ENCODE assay signal across 15 cellular contexts in genomic region chr5:130885718-130886117, GRCh38.
DNase-seq lines count a peak whose midpoint lies in the region; ATAC-seq, FAIRE-seq and TF ChIP-seq lines count a peak whose summit lies in the region.
"Had no signal": no experiment of that assay in that cellular context is flagged by ENCODE, and none has a peak within 500 bp of the region (broad histone marks: within the 10 kb centered on the region; RNA-seq: fewer than 3 reads in every experiment).

No MANE protein-coding gene starts in this region.

- H2BK5ac ChIP-seq in neuronal stem cell (ENCODE audit: low read length): no peak overlapping the region

- H3K4me3 ChIP-seq in A549 (no peak overlapping the region), hepatocyte (no peak overlapping the region), neuronal stem cell (ENCODE audit: low read length in 2 of 2) (no peak overlapping the region)
- H3K4me3 ChIP-seq: K562 had no signal

- no peaks in the 10 kb centered on the region for H3K79me2 ChIP-seq in hepatocyte

- no peak for DNase-seq in A549 (ENCODE audit: low read depth in 1 of 2, low spot score in 1 of 2)
- peak; percentile 3 for DNase-seq in HuH-7 (ENCODE audit: low spot score)
- DNase-seq in hepatocyte (ENCODE audit: low spot score): no peak
- no peak for DNase-seq in NCI-H524 (lab: John Stamatoyannopoulos, UW)
- no peak for DNase-seq in neuronal stem cell (ENCODE audit: low spot score)
- no peak for DNase-seq in NCI-H2107 (lab: John Stamatoyannopoulos, UW)
- DNase-seq: CD8-positive, alpha-beta memory T cell; DMS 273 treated with DMSO at 0.1 percent for 48 hours; GOT3; H9 had no signal

- H3K27me3 ChIP-seq in hepatocyte (no peaks in the 10 kb centered on the region), neuronal stem cell (ENCODE audit: control insufficient read depth in 3 of 3, insufficient read depth in 3 of 3, low read depth in 1 of 3, low read length in 3 of 3) (peaks cover 0 to 26% (median 0%) of the 10 kb centered on the region in 3 experiments)

- H2BK120ac ChIP-seq in neuronal stem cell (ENCODE audit: low read depth, low read length): no peak overlapping the region

- H3K36me3 Mint-ChIP-seq in nephron (ENCODE audit: low read depth): no peaks in the 10 kb centered on the region
- H3K36me3 Mint-ChIP-seq: CD14-positive monocyte; CD8-positive, alpha-beta memory T cell had no signal

- peaks cover 21% of the 10 kb centered on the region for H3K4me1 Mint-ChIP-seq in nephron
- H3K4me1 Mint-ChIP-seq: CD14-positive monocyte had no signal

- no peak overlapping the region for H2AK5ac ChIP-seq in neuronal stem cell (ENCODE audit: low read depth, low read length)

- CTCF ChIA-PET in A549 (lab: Yijun Ruan, JAX): no interaction called here

- H3K14ac ChIP-seq in neuronal stem cell (ENCODE audit: low read length): no peak overlapping the region

- no peaks in the 10 kb centered on the region for H3K27me3 Mint-ChIP-seq in nephron (ENCODE audit: low read depth)

- H2BK12ac ChIP-seq in neuronal stem cell (ENCODE audit: low read length): no peak overlapping the region

- POLR2A ChIA-PET in A549 (lab: Yijun Ruan, JAX): no interaction called here

- H3K4me2 ChIP-seq in A549 (peak overlapping the region; percentile 22; the same call in 1 of the 3 replicates), hepatocyte (peak overlapping the region; percentile 38), neuronal stem cell (ENCODE audit: insufficient read depth, low read length, poor library complexity, severe bottlenecking) (no peak overlapping the region)

- no peak for TF ChIP-seq EP300 in A549 (IDR thresholded peaks at IDR 0.05)

- H3K36me3 ChIP-seq in hepatocyte (replicated peaks; ENCODE audit: insufficient read depth, low read depth) (no peaks in the 10 kb centered on the region), neuronal stem cell (replicated peaks in 1 of 2; ENCODE audit: control insufficient read depth in 2 of 2, insufficient read depth in 2 of 2, low read length in 2 of 2) (no peaks in the 10 kb centered on the region)

- H4K20me1 ChIP-seq in hepatocyte (ENCODE audit: insufficient read depth, poor library complexity, severe bottlenecking): no peaks in the 10 kb centered on the region

- TF ChIP-seq CTCF in A549 (IDR thresholded peaks at IDR 0.05) (no peak), hepatocyte (IDR thresholded peaks at IDR 0.05; ENCODE audit: poor library complexity) (no peak), nephron (IDR thresholded peaks at IDR 0.05; ENCODE audit: unreplicated experiment in 3 of 3) (no peak)

- H3K4me1 ChIP-seq in A549 (peaks cover 12% of the 10 kb centered on the region; the same call in 1 of the 3 replicates), hepatocyte (ENCODE audit: insufficient read depth) (peaks cover 30% of the 10 kb centered on the region), neuronal stem cell (ENCODE audit: control insufficient read depth in 2 of 2, insufficient read depth in 1 of 2, low read depth in 1 of 2, low read length in 2 of 2) (peaks cover 3 to 10% of the 10 kb centered on the region in 2 donors)

- no peak overlapping the region for H3K18ac ChIP-seq in neuronal stem cell (ENCODE audit: low read length)

- no peak overlapping the region for H4K8ac ChIP-seq in neuronal stem cell (ENCODE audit: low read depth, low read length)

- no peak for TF ChIP-seq POLR2A in A549 (IDR thresholded peaks at IDR 0.05; ENCODE audit: low read length)

- no peak overlapping the region for H4K91ac ChIP-seq in neuronal stem cell (ENCODE audit: low read depth, low read length, poor library complexity)

- peak in 1 of 2 experiments; percentile 50; a peak in 2 of 6 replicates for ATAC-seq in A549
- no peak for ATAC-seq in activated CD4-positive, CD25-positive, alpha-beta regulatory T cell treated with anti-CD3 and anti-CD28 coated beads, Interleukin-2, amount 50 U/mL, for 24 hours
- ATAC-seq: K562 had no signal

- H3K79me1 ChIP-seq in neuronal stem cell (ENCODE audit: low read depth, low read length): no peaks in the 10 kb centered on the region

- no peak for FAIRE-seq in A549 (lab: Jason Lieb, UNC)
- FAIRE-seq: GM18507, K562 had no signal

- H3K23ac ChIP-seq in neuronal stem cell (ENCODE audit: low read depth, low read length, poor library complexity): no peak overlapping the region

- H3K27ac ChIP-seq in A549 (no peak overlapping the region; a peak in 1 of 6 replicates), hepatocyte (peak overlapping the region; percentile 90), neuronal stem cell (replicated peaks; ENCODE audit: low read length) (no peak overlapping the region)

- H2AFZ ChIP-seq in hepatocyte: no peak overlapping the region
- no peak overlapping the region for H2AFZ ChIP-seq in neuronal stem cell (ENCODE audit: low read length)

- H3K9me3 ChIP-seq in A549: no peaks in the 10 kb centered on the region
- H3K9me3 ChIP-seq in hepatocyte (ENCODE audit: low read depth): no peaks in the 10 kb centered on the region
- H3K9me3 ChIP-seq in neuronal stem cell (replicated peaks in 1 of 2; ENCODE audit: control insufficient read depth in 2 of 2, insufficient read depth in 1 of 2, low read depth in 1 of 2, low read length in 2 of 2): no peaks in the 10 kb centered on the region

- no peak overlapping the region for H3K4ac ChIP-seq in neuronal stem cell (ENCODE audit: low read length)

- no peak overlapping the region for H3K9ac ChIP-seq in neuronal stem cell (ENCODE audit: low read depth, low read length, poor library complexity)

- TF ChIP-seq RAD21 in A549 (conservative IDR thresholded peaks at IDR 0.05 in 1 of 2, IDR thresholded peaks at IDR 0.05 in 1 of 2): no peak

- no peaks in the 10 kb centered on the region for H3K9me3 Mint-ChIP-seq in nephron
- H3K9me3 Mint-ChIP-seq: CD14-positive monocyte; CD8-positive, alpha-beta memory T cell; H9 had no signal

- H3K9me2 ChIP-seq in hepatocyte (replicated peaks; ENCODE audit: insufficient read depth): no peaks in the 10 kb centered on the region

- 32% methylated on average over 3 of the region's 3 CpGs for WGBS in A549 (ENCODE audit: missing lambda C conversion rate)
- WGBS in hepatocyte (ENCODE audit: low lambda C conversion rate, missing lambda C conversion rate): 63% methylated on average over 3 of the region's 3 CpGs
- no CpG with 5 or more reads among the region's 3 CpGs for WGBS in neuronal stem cell (ENCODE audit: extremely low coverage in 2 of 2, insufficient read length in 2 of 2, insufficient replicate concordance in 1 of 2), 2 donors

- peak overlapping the region in 2 of 3 experiments; percentile 1 to 5 for H3K27ac Mint-ChIP-seq in nephron
- H3K27ac Mint-ChIP-seq: CD14-positive monocyte; CD8-positive, alpha-beta memory T cell had no signal

- H2BK15ac ChIP-seq in neuronal stem cell (ENCODE audit: low read length): no peak overlapping the region

- no peak overlapping the region for H3K4me3 Mint-ChIP-seq in nephron
- H3K4me3 Mint-ChIP-seq: CD14-positive monocyte; CD8-positive, alpha-beta memory T cell; H9 had no signal

TF ChIP-seq in A549, 52 proteins besides CTCF, POLR2A, EP300 and RAD21:
- TF ChIP-seq REST (IDR thresholded peaks at IDR 0.05): no peak
- no peak for TF ChIP-seq HES2 (IDR thresholded peaks at IDR 0.05)
